In the genomic region with DNA sequence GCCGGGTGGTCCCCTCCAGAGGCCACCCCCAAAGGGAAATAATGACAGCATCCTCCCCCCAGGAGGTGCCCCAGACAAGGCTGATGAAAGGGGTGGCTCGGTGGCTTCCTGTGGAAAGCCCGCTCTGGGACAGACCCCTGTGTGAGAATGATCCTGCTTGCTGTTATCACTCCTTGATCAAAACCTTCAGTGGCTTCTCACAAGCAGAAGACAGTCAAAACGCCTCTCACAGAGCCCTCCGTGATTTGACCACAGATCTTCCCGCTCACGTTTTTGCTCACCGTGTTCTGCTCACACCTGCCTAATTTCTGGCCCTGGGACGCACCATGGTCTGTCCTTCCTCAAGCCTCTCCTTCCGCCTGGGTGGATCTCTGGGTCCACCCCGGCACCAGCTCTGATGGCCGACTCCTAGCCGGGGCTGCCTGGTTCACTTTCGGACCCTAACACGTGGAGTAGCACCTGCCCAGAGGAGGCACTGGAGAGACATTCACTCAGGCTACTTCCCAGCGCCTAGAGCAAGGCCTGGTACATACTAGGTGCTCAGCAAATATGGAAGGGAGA, we compare ENCODE assay signal across 14 cellular contexts.
A peak's percentile ranks its signal among the peaks of the same experiment; 100 is the strongest.
DNase-seq lines count a peak whose midpoint lies in the region; ATAC-seq and TF ChIP-seq lines count a peak whose summit lies in the region.
"Had no signal": no experiment of that assay in that cellular context is flagged by ENCODE, and none has a peak within 500 bp of the region (broad histone marks: within the 10 kb centered on the region; RNA-seq: fewer than 3 reads in every experiment).

No MANE protein-coding gene starts in this region.

- H3K4me1 ChIP-seq in RWPE2 (ENCODE audit: insufficient read depth, poor library complexity, severe bottlenecking) (peaks cover 45% of the 10 kb centered on the region), foreskin keratinocyte (peaks cover 26% of the 10 kb centered on the region), spleen (no peaks in the 10 kb centered on the region)

- TF ChIP-seq POLR2A in spleen (IDR thresholded peaks at IDR 0.05), result no peak

- no peak for ATAC-seq in RWPE2 (ENCODE audit: low read depth)
- ATAC-seq in foreskin keratinocyte, result no peak
- ATAC-seq in GM21360 (IDR thresholded peaks at IDR 0.05; ENCODE audit: unreplicated experiment), result no peak

- 69 to 81% (median 77%) methylated on average over 15 to 16 of the region's 16 CpGs for WGBS in spleen, 5 donors

- H3K27ac ChIP-seq in RWPE2 (ENCODE audit: poor library complexity, severe bottlenecking) (peak overlapping the region; percentile 88), foreskin keratinocyte (peak overlapping the region; percentile 73), spleen (no peak overlapping the region)

- DNase-seq in ELR (ENCODE audit: low read depth) (peak; percentile 11), RWPE2 (ENCODE audit: low spot score) (peak; percentile 80), foreskin keratinocyte (no peak), spleen (peak; percentile 56), LoVo (ENCODE audit: low spot score) (no peak), NCI-H2196 treated with DMSO at 0.1 percent for 48 hours (lab: John Stamatoyannopoulos, UW; ENCODE audit: unreplicated experiment) (no peak)
- DNase-seq: activated CD4-positive, alpha-beta T cell treated with anti-CD3 and anti-CD28 coated beads, Interleukin-2, amount 10 ng/mL, durations not matched to agents 24 days and 14 days; activated T-cell treated with anti-CD3 and anti-CD28 coated beads, Interleukin-2, amount 50 U/mL, for 1 hour; Kasumi-1; mesenchymal stem cell; NCI-H1436; NCI-H226; stimulated activated CD4-positive, alpha-beta T cell treated with anti-CD3 and anti-CD28 coated beads, Interleukin-12 subunit alpha, Interleukin-12 subunit beta, amount 100 ng/mL, for 4 hours had no signal

- H3K36me3 ChIP-seq in RWPE2 (ENCODE audit: low read depth), result no peaks in the 10 kb centered on the region
- H3K36me3 ChIP-seq in spleen, result no peaks in the 10 kb centered on the region

- H3K4me3 ChIP-seq in RWPE2 (ENCODE audit: severe bottlenecking), result no peak overlapping the region
- H3K4me3 ChIP-seq in spleen, result no peak overlapping the region

- no peaks in the 10 kb centered on the region for H3K9me3 ChIP-seq in RWPE2 (ENCODE audit: severe bottlenecking)
- no peaks in the 10 kb centered on the region for H3K9me3 ChIP-seq in spleen

- TF ChIP-seq CTCF in RWPE2 (IDR thresholded peaks at IDR 0.05; ENCODE audit: poor library complexity, severe bottlenecking) (no peak), foreskin keratinocyte (conservative IDR thresholded peaks at IDR 0.05) (no peak), spleen (IDR thresholded peaks at IDR 0.05 in 8 of 11, conservative IDR thresholded peaks at IDR 0.05 in 3 of 11) (no peak)

- H3K27me3 ChIP-seq in RWPE2 (ENCODE audit: insufficient read depth, poor library complexity, severe bottlenecking), result no peaks in the 10 kb centered on the region
- H3K27me3 ChIP-seq in foreskin keratinocyte, result no peaks in the 10 kb centered on the region
- H3K27me3 ChIP-seq in spleen (replicated peaks in 1 of 7), result peaks cover 0 to 7% (median 0%) of the 10 kb centered on the region in 7 donors

- intact Hi-C loops in spleen (cut with DNase I; ENCODE audit: low total_unique reads), result no loop called here

Comparison
In these comparisons a context has a peak if more than half of its experiments do, and no peak if none do; other contexts are left out.
1. DNase-seq: peak in ELR (single experiment), RWPE2 (single experiment) and spleen (single experiment); none in foreskin keratinocyte (0 of 2), LoVo (single experiment) and NCI-H2196 treated with DMSO at 0.1 percent for 48 hours (single experiment).
2. H3K27ac ChIP-seq: peak in RWPE2 (single experiment) and foreskin keratinocyte (single experiment); none in spleen (0 of 8).